In genomic region chr19:41306394-41306793, GRCh38 we compare ENCODE assay signal across 12 cellular contexts. TPM values are rescaled to one million over a fixed set of nuclear protein-coding genes. Genes with fewer than 3 reads are reported as not detected.
DNase-seq lines count a peak whose midpoint lies in the region; ATAC-seq and TF ChIP-seq lines count a peak whose summit lies in the region.
"Had no signal": no experiment of that assay in that cellular context is flagged by ENCODE, and none has a peak within 500 bp of the region (broad histone marks: within the 10 kb centered on the region; RNA-seq: fewer than 3 reads in every experiment).

No MANE protein-coding gene starts in this region.

- no peak for ATAC-seq in CD4-positive, CD25-positive, alpha-beta regulatory T cell (ENCODE audit: low read depth in 2 of 2)
- no peak for ATAC-seq in HG03442 (IDR thresholded peaks at IDR 0.05; ENCODE audit: unreplicated experiment)
- ATAC-seq: Right ventricle myocardium inferior had no signal

- DNase-seq in CD4-positive, CD25-positive, alpha-beta regulatory T cell, result no peak
- DNase-seq in coronary artery (ENCODE audit: low spot score) (no peak), sigmoid colon (no peak), lower leg skin (ENCODE audit: low spot score in 2 of 2) (no peak), NCI-H2081 (lab: John Stamatoyannopoulos, UW) (no peak), LoVo (ENCODE audit: low spot score) (no peak)
- DNase-seq: glutamatergic neuron, MV-4-11, NCI-H526 treated with DMSO at 0.1 percent for 48 hours had no signal

- H3K9me3 Mint-ChIP-seq in CD4-positive, CD25-positive, alpha-beta regulatory T cell, result peaks cover 0 to 2% (median 0%) of the 10 kb centered on the region in 7 donors

- peaks cover 44% of the 10 kb centered on the region for H3K36me3 ChIP-seq in CD4-positive, CD25-positive, alpha-beta regulatory T cell (ENCODE audit: control insufficient read depth, insufficient read depth, low read length)
- H3K36me3 ChIP-seq in KMS-11 (ENCODE audit: insufficient read depth) (peaks cover 8% of the 10 kb centered on the region; the same call in 1 of the 2 replicates), sigmoid colon (peaks cover 45 to 63% (median 50%) of the 10 kb centered on the region in 4 donors)

- peaks cover 4% of the 10 kb centered on the region for H3K27me3 Mint-ChIP-seq in CD4-positive, CD25-positive, alpha-beta regulatory T cell

- H3K36me3 Mint-ChIP-seq in CD4-positive, CD25-positive, alpha-beta regulatory T cell, result peaks cover 28% of the 10 kb centered on the region

- intact Hi-C loops in sigmoid colon (cut with DNase I), result loop anchor here (5.0 kb wide), 2 partner anchors 89 to 1019 kb away; partner anchors contain the start of genes AKT2 and AXL
- intact Hi-C loops in lower leg skin (cut with DNase I; ENCODE audit: low total_unique reads), result loop anchor here (5.0 kb wide), 1 partner anchor 104 kb away; no protein-coding TSS in a partner anchor

- peak overlapping the region; percentile 2; the same call in 1 of the 2 replicates for H3K9ac ChIP-seq in KMS-11

- TF ChIP-seq POLR2A in sigmoid colon (IDR thresholded peaks at IDR 0.05) (no peak), lower leg skin (IDR thresholded peaks at IDR 0.05) (no peak)

- TF ChIP-seq CTCF in KMS-11 (conservative IDR thresholded peaks at IDR 0.05; ENCODE audit: low read depth, low read length) (no peak), coronary artery (IDR thresholded peaks at IDR 0.05) (no peak), sigmoid colon (IDR thresholded peaks at IDR 0.05) (no peak), lower leg skin (IDR thresholded peaks at IDR 0.05) (no peak)

- 75 to 82% methylated on average over 11 of the region's 11 CpGs for WGBS in sigmoid colon, 2 donors
- WGBS in lower leg skin, 2 donors, result 63 to 67% methylated on average over 8 to 11 of the region's 11 CpGs

- peak overlapping the region; percentile 83 to 98 (median 90) for H3K4me3 Mint-ChIP-seq in CD4-positive, CD25-positive, alpha-beta regulatory T cell

- H3K4me2 ChIP-seq in KMS-11, result no peak overlapping the region; the same call in 1 of the 2 replicates

- H4K20me1 ChIP-seq in KMS-11 (ENCODE audit: insufficient read depth), result no peaks in the 10 kb centered on the region

- H3K27ac Mint-ChIP-seq in CD4-positive, CD25-positive, alpha-beta regulatory T cell, result peak overlapping the region; percentile 98 to 100 (median 100)

- H3K4me1 ChIP-seq in CD4-positive, CD25-positive, alpha-beta regulatory T cell (ENCODE audit: control insufficient read depth, insufficient read depth, low read length, poor library complexity, severe bottlenecking), result peaks cover 84% of the 10 kb centered on the region
- H3K4me1 ChIP-seq in KMS-11 (ENCODE audit: low read depth, poor library complexity, severe bottlenecking), result peaks cover 50% of the 10 kb centered on the region
- H3K4me1 ChIP-seq in sigmoid colon, result peaks cover 0 to 36% (median 29%) of the 10 kb centered on the region in 4 donors

- H3K9me3 ChIP-seq in CD4-positive, CD25-positive, alpha-beta regulatory T cell (ENCODE audit: control insufficient read depth in 2 of 2, low read length in 2 of 2), result no peaks in the 10 kb centered on the region
- H3K9me3 ChIP-seq in sigmoid colon, result no peaks in the 10 kb centered on the region

- peak overlapping the region; percentile 97 for H3K27ac ChIP-seq in CD4-positive, CD25-positive, alpha-beta regulatory T cell (ENCODE audit: insufficient read depth, low read length, poor library complexity, severe bottlenecking)
- H3K27ac ChIP-seq in KMS-11 (peak overlapping the region; percentile 95; the same call in 1 of the 2 replicates), coronary artery (peak overlapping the region; percentile 12 to 20), sigmoid colon (peak overlapping the region in 3 of 4 donors; percentile 29 to 96 (median 96))

- H3K4me1 Mint-ChIP-seq in CD4-positive, CD25-positive, alpha-beta regulatory T cell, result peaks cover 15 to 96% (median 58%) of the 10 kb centered on the region in 4 donors

- H2AFZ ChIP-seq in KMS-11 (ENCODE audit: low read depth), result no peak overlapping the region

- peak overlapping the region; percentile 98 for H3K4me3 ChIP-seq in CD4-positive, CD25-positive, alpha-beta regulatory T cell (ENCODE audit: low read depth, low read length)
- H3K4me3 ChIP-seq in KMS-11 (IDR thresholded peaks at IDR 0.05; ENCODE audit: insufficient read depth, low read depth, low read length) (no peak overlapping the region), coronary artery (no peak overlapping the region), sigmoid colon (no peak overlapping the region), lower leg skin (ENCODE audit: low read depth, poor library complexity, severe bottlenecking) (no peak overlapping the region)

- H3K79me2 ChIP-seq in KMS-11 (ENCODE audit: insufficient read depth, low read depth), result peaks cover 9% of the 10 kb centered on the region

- TF ChIP-seq EP300 in sigmoid colon (IDR thresholded peaks at IDR 0.05), result no peak

- no peaks in the 10 kb centered on the region for H3K27me3 ChIP-seq in CD4-positive, CD25-positive, alpha-beta regulatory T cell (ENCODE audit: control insufficient read depth, insufficient read depth, low read length)
- H3K27me3 ChIP-seq in KMS-11 (ENCODE audit: insufficient read depth, low read depth) (no peaks in the 10 kb centered on the region), sigmoid colon (no peaks in the 10 kb centered on the region)

RNA-seq across cellular contexts. Expression of gene CCDC97, which starts 3.6 kb away (rescaled TPM):
- total RNA-seq in CD4-positive, CD25-positive, alpha-beta regulatory T cell, result 43.7 TPM
- polyA plus RNA-seq in CD4-positive, CD25-positive, alpha-beta regulatory T cell, result 10 to 100 TPM; 17.7 to 21.8 (median 19.6) TPM
- total RNA-seq in sigmoid colon (10 to 100 TPM in 1 of 4 donors, 1 to 10 TPM in 3; 8.7 to 16.6 (median 9.2) TPM), lower leg skin (10 to 100 TPM; 11.6 to 19.6 (median 13.7) TPM)
- 10 to 100 TPM; 11.3 to 23.1 (median 15.6) TPM for polyA plus RNA-seq in sigmoid colon

RNA-seq across cellular contexts. Expression of gene HNRNPUL1, which starts 42.2 kb away (rescaled TPM):
- 354 TPM for total RNA-seq in CD4-positive, CD25-positive, alpha-beta regulatory T cell
- polyA plus RNA-seq in CD4-positive, CD25-positive, alpha-beta regulatory T cell, result 10 to 100 TPM; 39.3 to 56.8 (median 45.4) TPM
- total RNA-seq in sigmoid colon (100 to 1,000 TPM; 120 to 153 (median 130) TPM), lower leg skin (100 to 1,000 TPM; 130 to 196 (median 152) TPM)
- polyA plus RNA-seq in sigmoid colon, result 100 to 1,000 TPM in 1 of 3 donors, 10 to 100 TPM in 2; 61.9 to 133 (median 65.0) TPM

RNA-seq across cellular contexts. Expression of gene TGFB1, which starts 47.3 kb away (rescaled TPM):
- total RNA-seq in CD4-positive, CD25-positive, alpha-beta regulatory T cell, result 414 TPM
- 10 to 100 TPM; 31.6 to 51.8 (median 46.9) TPM for polyA plus RNA-seq in CD4-positive, CD25-positive, alpha-beta regulatory T cell
- total RNA-seq in sigmoid colon (10 to 100 TPM; 16.4 to 27.1 (median 18.1) TPM), lower leg skin (10 to 100 TPM; 11.4 to 26.9 (median 22.2) TPM)
- 10 to 100 TPM in 1 of 3 donors, 1 to 10 TPM in 2; 6.5 to 25.0 (median 7.2) TPM for polyA plus RNA-seq in sigmoid colon

RNA-seq across cellular contexts. Expression of gene B9D2, which starts 57.6 kb away (rescaled TPM):
- 22.3 TPM for total RNA-seq in CD4-positive, CD25-positive, alpha-beta regulatory T cell
- polyA plus RNA-seq in CD4-positive, CD25-positive, alpha-beta regulatory T cell, result 10 to 100 TPM; 23.9 to 28.4 (median 24.3) TPM
- total RNA-seq in sigmoid colon (10 to 100 TPM in 3 of 4 donors, 1 to 10 TPM in 1; 7.5 to 14.5 (median 13.6) TPM), lower leg skin (1 to 10 TPM; 1.7 to 3.7 (median 2.5) TPM)
- polyA plus RNA-seq in sigmoid colon, result 10 to 100 TPM in 1 of 3 donors, 1 to 10 TPM in 2; 7.2 to 10.1 (median 8.4) TPM

Comparison
In these comparisons a context has a peak if more than half of its experiments do, and no peak if none do; other contexts are left out.
1. H3K27ac ChIP-seq: peak in every context shown above with its lines; median percentile 97 in CD4-positive, CD25-positive, alpha-beta regulatory T cell; 96 in sigmoid colon; 95 in KMS-11; 16 in coronary artery.
2. RNA of gene TGFB1, which starts 47.3 kb away (total RNA-seq): 414 TPM in CD4-positive, CD25-positive, alpha-beta regulatory T cell (single experiment); 11.4 to 26.9 TPM in lower leg skin and 16.4 to 27.1 TPM in sigmoid colon; every median in the first group is over 10 times any median in the second.